In genomic region chr2:157411624-157412336, GRCh38 we compare ENCODE assay signal across 2 cellular contexts.
TF ChIP-seq lines count a peak whose summit lies in the region.

No MANE protein-coding gene starts in this region.

TF ChIP-seq in HepG2, 621 proteins besides CTCF, POLR2A, EP300 and RAD21:
- TF ChIP-seq PRDM15 (CRISPR knock-in tag; IDR thresholded peaks at IDR 0.05) (no peak), JUND (CRISPR knock-in tag; IDR thresholded peaks at IDR 0.05) (no peak), CEBPG (CRISPR knock-in tag; IDR thresholded peaks at IDR 0.05) (no peak), ZNF720 (CRISPR knock-in tag; IDR thresholded peaks at IDR 0.05) (no peak), CEBPB (IDR thresholded peaks at IDR 0.05; ENCODE audit: borderline replicate concordance, low read depth, low read length) (peak; percentile 21; the same call in 1 of the 2 replicates), NFE2L1 (CRISPR knock-in tag; IDR thresholded peaks at IDR 0.05; ENCODE audit: borderline replicate concordance) (no peak), ARNT2 (CRISPR knock-in tag; IDR thresholded peaks at IDR 0.05; ENCODE audit: low read depth) (no peak), ZNF253 (CRISPR knock-in tag; IDR thresholded peaks at IDR 0.05; ENCODE audit: borderline replicate concordance) (no peak), ZNF432 (CRISPR knock-in tag; IDR thresholded peaks at IDR 0.05; ENCODE audit: borderline replicate concordance) (no peak)

TF ChIP-seq in GM23338, 12 proteins besides CTCF, POLR2A, EP300 and RAD21:
- TF ChIP-seq CREB1 (CRISPR knock-in tag; IDR thresholded peaks at IDR 0.05; ENCODE audit: low read depth): no peak
- no peak for TF ChIP-seq JUNB (IDR thresholded peaks at IDR 0.05; ENCODE audit: unreplicated experiment)
- TF ChIP-seq STAT1 (IDR thresholded peaks at IDR 0.05; ENCODE audit: unreplicated experiment): no peak
- no peak for TF ChIP-seq NANOG (IDR thresholded peaks at IDR 0.05; ENCODE audit: borderline replicate concordance)
- TF ChIP-seq EZH2 (IDR thresholded peaks at IDR 0.05; ENCODE audit: low read depth, unreplicated experiment): no peak
